In genomic region chr10:89503633-89504345, GRCh38 we compare ENCODE assay signal across 18 cellular contexts. TPM values are rescaled to one million over a fixed set of nuclear protein-coding genes. Genes with fewer than 3 reads are reported as not detected.
A peak's percentile ranks its signal among the peaks of the same experiment; 100 is the strongest.
DNase-seq lines count a peak whose midpoint lies in the region; ATAC-seq and TF ChIP-seq lines count a peak whose summit lies in the region.
"Had no signal": no experiment of that assay in that cellular context is flagged by ENCODE, and none has a peak within 500 bp of the region (broad histone marks: within the 10 kb centered on the region; RNA-seq: fewer than 3 reads in every experiment).

No MANE protein-coding gene starts in this region.

- no peaks in the 10 kb centered on the region for H3K79me1 ChIP-seq in IMR-90 (ENCODE audit: low read depth in 1 of 2, low read length in 2 of 2)

- ATAC-seq in IMR-90 (ENCODE audit: low read depth) (no peak), lung (ENCODE audit: insufficient read depth, low FRiP score) (no peak)
- ATAC-seq in activated T-helper 17 cell treated with anti-CD3 and anti-CD28 coated beads, Interleukin-2, amount 50 U/mL, for 72 hours (replicated peaks) = peak; percentile 18
- ATAC-seq in CD4-positive, alpha-beta T cell (ENCODE audit: poor library complexity) = no peak
- ATAC-seq: effector memory CD8-positive, alpha-beta T cell; left lung; natural killer cell had no signal

- no peaks in the 10 kb centered on the region for H3K36me3 ChIP-seq in IMR-90 (ENCODE audit: control insufficient read depth, insufficient read depth, low read length)
- no peaks in the 10 kb centered on the region for H3K36me3 ChIP-seq in lung (ENCODE audit: control insufficient read depth in 2 of 2, insufficient read depth in 2 of 2, low read length in 2 of 2)
- H3K36me3 ChIP-seq: left lung, SJCRH30 had no signal

- dilution Hi-C loops in IMR-90 (cut with HindIII; ENCODE audit: low sequenced_read_pairs, unreplicated experiment) = no loop called here

- H3K18ac ChIP-seq in IMR-90 (ENCODE audit: low read depth, low read length) = peak overlapping the region; percentile 48; the same call in 1 of the 2 replicates

- no peak overlapping the region for H3K14ac ChIP-seq in IMR-90 (replicated peaks; ENCODE audit: low read depth, low read length)

- no peak for TF ChIP-seq CTCF in IMR-90 (conservative IDR thresholded peaks at IDR 0.05; ENCODE audit: low read depth, low read length)
- TF ChIP-seq CTCF in lung (IDR thresholded peaks at IDR 0.05; ENCODE audit: control extremely low read depth, extremely low read depth) = no peak
- no peak for TF ChIP-seq CTCF in CD4-positive, alpha-beta T cell (IDR thresholded peaks at IDR 0.05)

- H4K5ac ChIP-seq in IMR-90 (ENCODE audit: low read depth, low read length) = no peak overlapping the region

- H4K20me1 ChIP-seq in IMR-90 (ENCODE audit: insufficient read depth, low read length) = no peaks in the 10 kb centered on the region

- H3K4me3 Mint-ChIP-seq in activated T-helper 17 cell treated with anti-CD3 and anti-CD28 coated beads, Interleukin-2, amount 50 U/mL, for 72 hours = no peak overlapping the region
- no peak overlapping the region for H3K4me3 Mint-ChIP-seq in CD4-positive, alpha-beta T cell
- H3K4me3 Mint-ChIP-seq: central memory CD8-positive, alpha-beta T cell; effector memory CD8-positive, alpha-beta T cell; natural killer cell had no signal

- no peak overlapping the region for H2BK5ac ChIP-seq in IMR-90 (ENCODE audit: low read depth, low read length, poor library complexity, severe bottlenecking)

- no peaks in the 10 kb centered on the region for H3K4me1 ChIP-seq in IMR-90 (ENCODE audit: control insufficient read depth, insufficient read depth, low read length)
- H3K4me1 ChIP-seq in lung (ENCODE audit: control insufficient read depth in 2 of 2, insufficient read depth in 2 of 2, low read length in 2 of 2) = peaks cover 0 to 5% of the 10 kb centered on the region in 2 donors
- H3K4me1 ChIP-seq: left lung, SJCRH30, testis had no signal

- H3K9me3 Mint-ChIP-seq in activated T-helper 17 cell treated with anti-CD3 and anti-CD28 coated beads, Interleukin-2, amount 50 U/mL, for 72 hours = no peaks in the 10 kb centered on the region
- H3K9me3 Mint-ChIP-seq in CD4-positive, alpha-beta T cell = no peaks in the 10 kb centered on the region
- H3K9me3 Mint-ChIP-seq: central memory CD8-positive, alpha-beta T cell; effector memory CD8-positive, alpha-beta T cell; natural killer cell had no signal

- H3K4ac ChIP-seq in IMR-90 (ENCODE audit: low read depth, low read length) = no peak overlapping the region

- H3K9me3 ChIP-seq in IMR-90 (ENCODE audit: control insufficient read depth, insufficient read depth, low read length) = no peaks in the 10 kb centered on the region
- no peaks in the 10 kb centered on the region for H3K9me3 ChIP-seq in lung (ENCODE audit: control insufficient read depth in 2 of 2, insufficient read depth in 1 of 2, low read length in 1 of 2)
- H3K9me3 ChIP-seq in CD4-positive, alpha-beta T cell (ENCODE audit: control insufficient read depth, low read length) = no peaks in the 10 kb centered on the region
- H3K9me3 ChIP-seq: left lung, SJCRH30, testis had no signal

- H2BK15ac ChIP-seq in IMR-90 (ENCODE audit: low read depth, low read length) = peak overlapping the region; percentile 30; the same call in 1 of the 3 replicates

- peak; percentile 56 for DNase-seq in CMK (ENCODE audit: low read depth)
- peak; percentile 19 for DNase-seq in IMR-90
- DNase-seq in lung (ENCODE audit: low spot score) = no peak
- no peak for DNase-seq in CD4-positive, alpha-beta T cell
- DNase-seq in retina = no peak
- DNase-seq in inferior parietal cortex (ENCODE audit: extremely low spot score) = no peak
- DNase-seq: C1 segment of cervical spinal cord; DMS79 treated with DMSO at 0.1 percent for 48 hours; effector memory CD8-positive, alpha-beta T cell; hypothalamus; left lung; natural killer cell; SJCRH30; T-helper 9 cell; testis had no signal

- H3K27me3 ChIP-seq in IMR-90 (ENCODE audit: control insufficient read depth, insufficient read depth, low read length) (no peaks in the 10 kb centered on the region), lung (ENCODE audit: control insufficient read depth, insufficient read depth) (no peaks in the 10 kb centered on the region)
- H3K27me3 ChIP-seq in CD4-positive, alpha-beta T cell (ENCODE audit: control insufficient read depth, insufficient read depth, low read length) = no peaks in the 10 kb centered on the region
- H3K27me3 ChIP-seq: left lung, SJCRH30, testis had no signal

- H3K56ac ChIP-seq in IMR-90 (ENCODE audit: extremely low read depth, insufficient read depth, low read length) = no peak overlapping the region

- no peaks in the 10 kb centered on the region for H3K27me3 Mint-ChIP-seq in activated T-helper 17 cell treated with anti-CD3 and anti-CD28 coated beads, Interleukin-2, amount 50 U/mL, for 72 hours
- H3K27me3 Mint-ChIP-seq in CD4-positive, alpha-beta T cell = peaks cover 5% of the 10 kb centered on the region

- no peak overlapping the region for H4K8ac ChIP-seq in IMR-90 (ENCODE audit: low read depth in 2 of 2, low read length in 2 of 2)

- no peaks in the 10 kb centered on the region; the same call in 1 of the 2 replicates for H3K9me1 ChIP-seq in IMR-90 (ENCODE audit: insufficient read depth, low read length)

- H3K27ac Mint-ChIP-seq in activated T-helper 17 cell treated with anti-CD3 and anti-CD28 coated beads, Interleukin-2, amount 50 U/mL, for 72 hours = no peak overlapping the region
- no peak overlapping the region for H3K27ac Mint-ChIP-seq in CD4-positive, alpha-beta T cell
- H3K27ac Mint-ChIP-seq: effector memory CD8-positive, alpha-beta T cell; natural killer cell had no signal

- intact Hi-C loops in IMR-90 (cut with micrococcal nuclease) = no loop called here
- intact Hi-C loops in CD4-positive, alpha-beta T cell (cut with DNase I, micrococcal nuclease) = no loop called here

- TF ChIP-seq POLR2A in IMR-90 (IDR thresholded peaks at IDR 0.05; ENCODE audit: low read depth, low read length) = no peak

- H2AFZ ChIP-seq in IMR-90 (replicated peaks; ENCODE audit: low read length, poor library complexity) = no peak overlapping the region

- WGBS in IMR-90 (ENCODE audit: extremely low coverage in 2 of 2, insufficient read length in 1 of 2), 2 experiments = no CpG with 5 or more reads among the region's 4 CpGs
- WGBS in lung, 2 donors = 73 to 76% methylated on average over 4 of the region's 4 CpGs

- TF ChIP-seq RAD21 in IMR-90 (IDR thresholded peaks at IDR 0.05; ENCODE audit: low read length) = no peak

- no TSS peak for BruUV-seq in IMR-90 (replicated peaks; lab: Mats Ljungman, UMichigan)

- H3K4me3 ChIP-seq in IMR-90 (ENCODE audit: insufficient read depth, low read depth, low read length) (no peak overlapping the region), lung (no peak overlapping the region)
- H3K4me3 ChIP-seq: left lung, SJCRH30, testis had no signal

- H2AK5ac ChIP-seq in IMR-90 (ENCODE audit: low read depth, low read length) = no peak overlapping the region

- in situ Hi-C loops in IMR-90 (cut with MboI; ENCODE audit: low sequenced_read_pairs) = no loop called here

- no peak overlapping the region for H2BK20ac ChIP-seq in IMR-90 (ENCODE audit: low read depth, low read length)

- H3K27ac ChIP-seq in IMR-90 (ENCODE audit: insufficient read depth, low read length) (no peak overlapping the region), lung (ENCODE audit: low read depth in 1 of 2, low read length in 1 of 2) (peak overlapping the region; percentile 7 to 17)
- no peak overlapping the region for H3K27ac ChIP-seq in CD4-positive, alpha-beta T cell (ENCODE audit: low read depth, low read length)
- H3K27ac ChIP-seq: SJCRH30 had no signal

- H3K36me3 Mint-ChIP-seq in activated T-helper 17 cell treated with anti-CD3 and anti-CD28 coated beads, Interleukin-2, amount 50 U/mL, for 72 hours (ENCODE audit: low read depth) = no peaks in the 10 kb centered on the region
- no peaks in the 10 kb centered on the region for H3K36me3 Mint-ChIP-seq in CD4-positive, alpha-beta T cell (ENCODE audit: low read depth)
- H3K36me3 Mint-ChIP-seq: natural killer cell had no signal

- no peak overlapping the region for H3K4me2 ChIP-seq in IMR-90 (ENCODE audit: low read depth, low read length)

- H2BK120ac ChIP-seq in IMR-90 (ENCODE audit: low read depth, low read length) = no peak overlapping the region

- H3K9ac ChIP-seq in IMR-90 (ENCODE audit: low read depth, low read length) = no peak overlapping the region

- no peak overlapping the region for H3K23ac ChIP-seq in IMR-90 (ENCODE audit: low read depth, low read length)

- no peaks in the 10 kb centered on the region for H3K4me1 Mint-ChIP-seq in activated T-helper 17 cell treated with anti-CD3 and anti-CD28 coated beads, Interleukin-2, amount 50 U/mL, for 72 hours
- H3K4me1 Mint-ChIP-seq in CD4-positive, alpha-beta T cell (ENCODE audit: low read depth) = peaks cover 5% of the 10 kb centered on the region
- H3K4me1 Mint-ChIP-seq: central memory CD8-positive, alpha-beta T cell; natural killer cell had no signal

- H2AK9ac ChIP-seq in IMR-90 (replicated peaks; ENCODE audit: low read depth, low read length, poor library complexity) = no peak overlapping the region

- H4K91ac ChIP-seq in IMR-90 (ENCODE audit: insufficient read depth, low read depth, low read length) = no peak overlapping the region

- POLR2A ChIA-PET in IMR-90 (lab: Charles Lee; ENCODE audit: unreplicated experiment) = no interaction called here
- POLR2A ChIA-PET in CD4-positive, alpha-beta T cell (lab: Charles Lee) = no interaction called here

- CTCF ChIA-PET in IMR-90 (lab: Yijun Ruan, JAX) = interaction anchor here (1.5 kb wide), 1 partner anchor 12 kb away, joined by 3 read pairs; no protein-coding TSS in a partner anchor
- CTCF ChIA-PET in CD4-positive, alpha-beta T cell (lab: Charles Lee) = no interaction called here

TF ChIP-seq in IMR-90, 13 proteins besides CTCF, POLR2A, EP300 and RAD21:
- TF ChIP-seq CHD1 (IDR thresholded peaks at IDR 0.05; ENCODE audit: low read depth, low read length) = no peak

RNA-seq across cellular contexts. Expression of gene SLC16A12, which starts 31.6 kb away (rescaled TPM):
- 1.6 and 2.2 TPM in 2 replicates for total RNA-seq in IMR-90 (2012; rRNA removed)
- polyA plus RNA-seq in IMR-90 (2012; rRNA removed) = 1.0 and 1.4 TPM in 2 replicates
- polyA plus RNA-seq in IMR-90 (2012; cell fraction: cytosol; rRNA removed) = 0.45 and 0.50 TPM in 2 replicates
- polyA plus RNA-seq in IMR-90 (2012; cell fraction: nucleus; rRNA removed; ENCODE audit: low replicate concordance) = 0.26 and 1.4 TPM in 2 replicates
- not detected for total RNA-seq in activated T-helper 17 cell treated with anti-CD3 and anti-CD28 coated beads, Interleukin-2, amount 50 U/mL, for 72 hours
- total RNA-seq in lung = 1 to 10 TPM; 1.8 to 4.6 TPM
- under 1 TPM; 0.45 to 0.75 TPM for polyA plus RNA-seq in lung
- not detected for total RNA-seq in CD4-positive, alpha-beta T cell
- total RNA-seq: activated CD8-positive, alpha-beta memory T cell treated with anti-CD3 and anti-CD28 coated beads for 36 hours; natural killer cell had no signal

Comparison
In these comparisons a context has a peak if more than half of its experiments do, and no peak if none do; other contexts are left out.
1. DNase-seq: peak in CMK (single experiment) and IMR-90 (single experiment); none in lung (single experiment), CD4-positive, alpha-beta T cell (0 of 10), retina (single experiment) and inferior parietal cortex (single experiment).
2. H3K27ac ChIP-seq: peak in lung (2 of 2); none in IMR-90 (single experiment) and CD4-positive, alpha-beta T cell (single experiment).